ENCODE assay signal across 13 cellular contexts in genomic region chr1:53292690-53293089, GRCh38. TPM values are rescaled to one million over a fixed set of nuclear protein-coding genes. Genes with fewer than 3 reads are reported as not detected.
DNase-seq lines count a peak whose midpoint lies in the region; ATAC-seq, FAIRE-seq and TF ChIP-seq lines count a peak whose summit lies in the region.
"Had no signal": no experiment of that assay in that cellular context is flagged by ENCODE, and none has a peak within 500 bp of the region (broad histone marks: within the 10 kb centered on the region; RNA-seq: fewer than 3 reads in every experiment).

No MANE protein-coding gene starts in this region.

- ATAC-seq in HG03159 (IDR thresholded peaks at IDR 0.05; ENCODE audit: unreplicated experiment): peak; percentile 53
- no peak for ATAC-seq in K562
- ATAC-seq in GM23338: no peak
- ATAC-seq: stimulated activated naive CD8-positive, alpha-beta T cell treated with anti-CD3 and anti-CD28 coated beads, Interleukin-15, Interleukin-2, amounts not matched to agents 100 U/mL and 50 U/mL, for 24 hours had no signal

- H3K36me3 Mint-ChIP-seq in GM23338 (ENCODE audit: low read depth): peaks cover 41% of the 10 kb centered on the region

- H3K4me1 ChIP-seq in K562 (replicated peaks in 1 of 2; ENCODE audit: control insufficient read depth in 2 of 2, insufficient read depth in 2 of 2, low read length in 2 of 2) (peaks cover 7 to 24% of the 10 kb centered on the region in 2 experiments; a peak in 3 of 5 replicates), SJCRH30 (peaks cover 15% of the 10 kb centered on the region), GM23338 (ENCODE audit: insufficient read depth) (no peaks in the 10 kb centered on the region; the same call in 1 of the 2 replicates), esophagus squamous epithelium (peaks cover 0 to 34% (median 14%) of the 10 kb centered on the region in 3 donors)

- H3K4me3 ChIP-seq in K562 (no peak overlapping the region), SJCRH30 (no peak overlapping the region), GM23338 (no peak overlapping the region), esophagus squamous epithelium (no peak overlapping the region)
- H3K4me3 ChIP-seq: skin epidermis had no signal

- TF ChIP-seq CTCF in GM10248 (IDR thresholded peaks at IDR 0.05; ENCODE audit: control extremely low read depth, extremely low read depth, low read depth, missing control alignments): no peak
- TF ChIP-seq CTCF in K562 (IDR thresholded peaks at IDR 0.05 in 2 of 3, conservative IDR thresholded peaks at IDR 0.05 in 1 of 3; ENCODE audit: insufficient read depth in 2 of 3, low read depth in 1 of 3, low read length in 3 of 3): no peak
- no peak for TF ChIP-seq CTCF in GM23338 (conservative IDR thresholded peaks at IDR 0.05; ENCODE audit: low read depth in 2 of 2)
- no peak for TF ChIP-seq CTCF in esophagus squamous epithelium (IDR thresholded peaks at IDR 0.05)

- peaks cover 26% of the 10 kb centered on the region for H3K27me3 Mint-ChIP-seq in GM23338 (ENCODE audit: insufficient read depth, low read depth, poor library complexity)

- in situ Hi-C loops in K562 (cut with MboI): no loop called here

- no peak overlapping the region for H3K27ac ChIP-seq in K562 (ENCODE audit: extremely low read depth, low read depth, low read length)
- H3K27ac ChIP-seq in SJCRH30: no peak overlapping the region
- no peak overlapping the region for H3K27ac ChIP-seq in GM23338 (ENCODE audit: low read depth)
- H3K27ac ChIP-seq in esophagus squamous epithelium: peak overlapping the region in 1 of 4 donors; percentile 57
- H3K27ac ChIP-seq: HL-60 had no signal

- DNase-seq in GM10248 (ENCODE audit: extremely low spot score) (peak; percentile 68), GM19239 (ENCODE audit: insufficient read length, low spot score) (no peak), K562 (ENCODE audit: extremely low read depth in 1 of 4, low spot score in 3 of 4) (no peak), SJCRH30 (no peak), GM23338 (ENCODE audit: low spot score) (no peak), esophagus squamous epithelium (lab: John Stamatoyannopoulos, UW) (no peak)
- DNase-seq in central memory CD4-positive, alpha-beta T cell: no peak
- DNase-seq: hypothalamus; midbrain; stimulated activated naive CD8-positive, alpha-beta T cell treated with anti-CD3 and anti-CD28 coated beads, Interleukin-15, Interleukin-2, amounts not matched to agents 100 U/mL and 50 U/mL, for 24 hours had no signal

- FAIRE-seq in GM19239 (lab: Jason Lieb, UNC) (peak; percentile 66), K562 (lab: Jason Lieb, UNC) (peak; percentile 49)

- H3K79me2 ChIP-seq in K562 (ENCODE audit: control insufficient read depth, insufficient read depth, low read length) (peaks cover 21% of the 10 kb centered on the region), GM23338 (replicated peaks; ENCODE audit: insufficient read depth) (peaks cover 47% of the 10 kb centered on the region)

- no peak overlapping the region for H3K4me2 ChIP-seq in K562 (ENCODE audit: insufficient read depth, low read length)
- no peak overlapping the region for H3K4me2 ChIP-seq in GM23338

- peaks cover 54% of the 10 kb centered on the region; the same call in 2 of the 3 replicates for H3K36me3 ChIP-seq in K562 (ENCODE audit: control insufficient read depth, insufficient read depth, low read length)
- no peaks in the 10 kb centered on the region for H3K36me3 ChIP-seq in SJCRH30
- no peaks in the 10 kb centered on the region for H3K36me3 ChIP-seq in GM23338 (ENCODE audit: insufficient read depth)
- H3K36me3 ChIP-seq in esophagus squamous epithelium: peaks cover 0 to 15% (median 0%) of the 10 kb centered on the region in 3 donors

- H3K9me3 ChIP-seq in K562 (replicated peaks; ENCODE audit: control insufficient read depth, insufficient read depth, low read depth, low read length) (no peaks in the 10 kb centered on the region), SJCRH30 (replicated peaks) (no peaks in the 10 kb centered on the region), esophagus squamous epithelium (no peaks in the 10 kb centered on the region)

- CTCF ChIA-PET in GM10248 (lab: Yijun Ruan, JAX) (interaction anchor here (0.9 to 8.7 kb wide), 5 partner anchors 14 to 101 kb away, joined by 3 to 74 read pairs (median 5); no protein-coding TSS in a partner anchor), K562 (lab: Yijun Ruan, JAX; ENCODE audit: low intra/inter-chr PET ratio) (no interaction called here)

- no peaks in the 10 kb centered on the region for H3K9me2 ChIP-seq in GM23338 (ENCODE audit: insufficient read depth)

- H3K27me3 ChIP-seq in K562 (ENCODE audit: control insufficient read depth in 2 of 2, insufficient read depth in 2 of 2, low read length in 2 of 2) (no peaks in the 10 kb centered on the region), SJCRH30 (no peaks in the 10 kb centered on the region), GM23338 (ENCODE audit: insufficient read depth) (no peaks in the 10 kb centered on the region), esophagus squamous epithelium (no peaks in the 10 kb centered on the region)

- peaks cover 32% of the 10 kb centered on the region for H4K20me1 ChIP-seq in K562 (replicated peaks; ENCODE audit: control insufficient read depth, insufficient read depth, low read length)
- H4K20me1 ChIP-seq in GM23338 (replicated peaks; ENCODE audit: insufficient read depth): peaks cover 52% of the 10 kb centered on the region

- 58% methylated on average over 2 of the region's 2 CpGs for WGBS in K562 (ENCODE audit: insufficient coverage, low coverage, missing lambda C conversion rate)
- 100% methylated on average over 1 of the region's 2 CpGs; no CpG with 5 or more reads in 1 of the 2 donors for WGBS in esophagus squamous epithelium, 2 donors

- no peak for TF ChIP-seq RAD21 in K562 (CRISPR knock-in tag; conservative IDR thresholded peaks at IDR 0.05 in 1 of 2, IDR thresholded peaks at IDR 0.05 in 1 of 2)

- H3F3A ChIP-seq in GM23338 (replicated peaks; ENCODE audit: low read depth): no peaks in the 10 kb centered on the region

- H3K9ac ChIP-seq in K562 (ENCODE audit: insufficient read depth in 1 of 2, low read depth in 2 of 2, low read length in 2 of 2): peak overlapping the region in 1 of 2 experiments; percentile 54; a peak in 1 of 4 replicates

- peaks cover 58% of the 10 kb centered on the region for H3K4me1 Mint-ChIP-seq in GM23338

- H3K4me3 Mint-ChIP-seq in GM23338: no peak overlapping the region

- POLR2A ChIA-PET in GM10248 (lab: Yijun Ruan, JAX) (no interaction called here), K562 (lab: Yijun Ruan, JAX) (interaction anchor here (1.0 to 1.1 kb wide), 2 partner anchors 26 to 32 kb away, joined by 3 to 5 read pairs; no protein-coding TSS in a partner anchor)

- no peak overlapping the region for H3K27ac Mint-ChIP-seq in GM23338

- H3K9me3 Mint-ChIP-seq in GM23338: no peaks in the 10 kb centered on the region; the same call in 1 of the 3 replicates

- no peak for TF ChIP-seq EP300 in K562 (IDR thresholded peaks at IDR 0.05; ENCODE audit: low read length)

- peaks cover 10% of the 10 kb centered on the region for H3K9me1 ChIP-seq in K562 (ENCODE audit: control insufficient read depth, insufficient read depth, low read length)

- no peak overlapping the region for H2AFZ ChIP-seq in K562 (ENCODE audit: low read depth, low read length)
- no peak overlapping the region for H2AFZ ChIP-seq in GM23338

- no TSS peak for BruUV-seq in K562 (replicated peaks; lab: Mats Ljungman, UMichigan)

- TF ChIP-seq POLR2A in K562 (conservative IDR thresholded peaks at IDR 0.05): no peak
- no peak for TF ChIP-seq POLR2A in esophagus squamous epithelium (IDR thresholded peaks at IDR 0.05)

- intact Hi-C loops in K562 (cut with micrococcal nuclease): loop anchor here (5.0 kb wide), 1 partner anchor 35 kb away; the partner anchor contains the start of gene LRP8
- intact Hi-C loops in esophagus squamous epithelium (cut with DNase I): no loop called here

RNA-seq across cellular contexts. Expression of gene LRP8, which starts 35.2 kb away (rescaled TPM):
- 204 and 345 TPM in 2 replicates for total RNA-seq in K562 (2011; cell fraction: chromatin; rRNA removed; ENCODE audit: low replicate concordance)
- total RNA-seq in K562 (2011; cell fraction: nucleolus; rRNA removed): 194 and 216 TPM in 2 replicates
- total RNA-seq in K562 (2011; cell fraction: nucleoplasm; rRNA removed): 168 and 198 TPM in 2 replicates
- total RNA-seq in K562 (2014; rRNA removed) (24.2 and 27.6 TPM in 2 replicates), K562 (2014; rRNA removed; fragmentation: Illumina TruSeq; extraction: Trizol) (27.5 and 29.1 TPM in 2 replicates), K562 (2015; rRNA removed; fragmentation: Illumina TruSeq; extraction: Trizol) (35.3 and 35.9 TPM in 2 replicates), K562 (2021) (34.3 and 42.7 TPM in 2 replicates), esophagus squamous epithelium (10 to 100 TPM; 15.3 to 39.6 (median 18.8) TPM)
- polyA plus RNA-seq in K562 (2011; rRNA removed) (56.1 and 81.1 TPM in 2 replicates), K562 (2014; fragmentation: Illumina TruSeq; extraction: Trizol) (41.4 and 44.4 TPM in 2 replicates), K562 (2014; fragmentation: Nextera tagmentation; extraction: Ambion mirVana) (1 to 10 TPM; 7.1 to 8.8 TPM), K562 (2014; rRNA removed) (31.3 and 35.3 TPM in 2 replicates), GM23338 (2016; fragmentation: Nextera tagmentation; extraction: Ambion mirVana) (27.8 and 28.3 TPM in 2 replicates)
- 51.8 and 56.8 TPM in 2 replicates for polyA plus RNA-seq in K562 (2011; cell fraction: cytosol; rRNA removed)
- 300 and 376 TPM in 2 replicates for polyA plus RNA-seq in K562 (2011; cell fraction: nucleus; rRNA removed)
- 19.3 and 23.5 TPM in 2 replicates for polyA plus RNA-seq in K562 (2012)
- polyA minus RNA-seq in K562 (2011; rRNA and poly(A)+ RNA removed): 90.5 and 95.8 TPM in 2 replicates
- polyA minus RNA-seq in K562 (2011; cell fraction: cytosol; rRNA and poly(A)+ RNA removed): 33.8 and 37.6 TPM in 2 replicates
- polyA minus RNA-seq in K562 (2011; cell fraction: nucleus; rRNA and poly(A)+ RNA removed): 90.9 and 98.3 TPM in 2 replicates
- total RNA-seq in SJCRH30 (2014; rRNA removed; shearing (Covaris generic)): 17.9 and 21.4 TPM in 2 replicates
- total RNA-seq in GM23338 (2014; rRNA removed; shearing (Covaris generic)): 71.1 and 72.4 TPM in 2 replicates

RNA-seq across cellular contexts. Expression of gene MAGOH, which starts 54.4 kb away (rescaled TPM):
- total RNA-seq in K562 (2011; cell fraction: chromatin; rRNA removed; ENCODE audit: low replicate concordance): 10.5 and 25.2 TPM in 2 replicates
- 13.8 and 15.3 TPM in 2 replicates for total RNA-seq in K562 (2011; cell fraction: nucleolus; rRNA removed)
- total RNA-seq in K562 (2011; cell fraction: nucleoplasm; rRNA removed): 23.0 and 35.0 TPM in 2 replicates
- total RNA-seq in K562 (2014; rRNA removed): 106 and 125 TPM in 2 replicates
- total RNA-seq in K562 (2014; rRNA removed; fragmentation: Illumina TruSeq; extraction: Trizol): 135 and 156 TPM in 2 replicates
- 134 and 152 TPM in 2 replicates for total RNA-seq in K562 (2015; rRNA removed; fragmentation: Illumina TruSeq; extraction: Trizol)
- total RNA-seq in K562 (2021): 110 and 113 TPM in 2 replicates
- 80.7 and 102 TPM in 2 replicates for polyA plus RNA-seq in K562 (2011; rRNA removed)
- polyA plus RNA-seq in K562 (2011; cell fraction: cytosol; rRNA removed): 10.7 and 38.1 TPM in 2 replicates
- 9.7 and 18.4 TPM in 2 replicates for polyA plus RNA-seq in K562 (2011; cell fraction: nucleus; rRNA removed)
- polyA plus RNA-seq in K562 (2012): 79.1 and 298 TPM in 2 replicates
- polyA plus RNA-seq in K562 (2014; fragmentation: Illumina TruSeq; extraction: Trizol): 184 and 190 TPM in 2 replicates
- 100 to 1,000 TPM; 132 to 342 TPM for polyA plus RNA-seq in K562 (2014; fragmentation: Nextera tagmentation; extraction: Ambion mirVana)
- 243 and 263 TPM in 2 replicates for polyA plus RNA-seq in K562 (2014; rRNA removed)
- polyA minus RNA-seq in K562 (2011; rRNA and poly(A)+ RNA removed): 71.4 and 83.4 TPM in 2 replicates
- 29.5 and 30.9 TPM in 2 replicates for polyA minus RNA-seq in K562 (2011; cell fraction: cytosol; rRNA and poly(A)+ RNA removed)
- polyA minus RNA-seq in K562 (2011; cell fraction: nucleus; rRNA and poly(A)+ RNA removed): 18.8 and 38.3 TPM in 2 replicates
- 119 and 121 TPM in 2 replicates for total RNA-seq in SJCRH30 (2014; rRNA removed; shearing (Covaris generic))
- total RNA-seq in GM23338 (2014; rRNA removed; shearing (Covaris generic)): 79.3 and 110 TPM in 2 replicates
- polyA plus RNA-seq in GM23338 (2016; fragmentation: Nextera tagmentation; extraction: Ambion mirVana): 181 and 185 TPM in 2 replicates
- total RNA-seq in esophagus squamous epithelium: 10 to 100 TPM; 27.6 to 52.7 (median 41.8) TPM
